ENCODE assay signal across 1 cellular context in the genomic region with DNA sequence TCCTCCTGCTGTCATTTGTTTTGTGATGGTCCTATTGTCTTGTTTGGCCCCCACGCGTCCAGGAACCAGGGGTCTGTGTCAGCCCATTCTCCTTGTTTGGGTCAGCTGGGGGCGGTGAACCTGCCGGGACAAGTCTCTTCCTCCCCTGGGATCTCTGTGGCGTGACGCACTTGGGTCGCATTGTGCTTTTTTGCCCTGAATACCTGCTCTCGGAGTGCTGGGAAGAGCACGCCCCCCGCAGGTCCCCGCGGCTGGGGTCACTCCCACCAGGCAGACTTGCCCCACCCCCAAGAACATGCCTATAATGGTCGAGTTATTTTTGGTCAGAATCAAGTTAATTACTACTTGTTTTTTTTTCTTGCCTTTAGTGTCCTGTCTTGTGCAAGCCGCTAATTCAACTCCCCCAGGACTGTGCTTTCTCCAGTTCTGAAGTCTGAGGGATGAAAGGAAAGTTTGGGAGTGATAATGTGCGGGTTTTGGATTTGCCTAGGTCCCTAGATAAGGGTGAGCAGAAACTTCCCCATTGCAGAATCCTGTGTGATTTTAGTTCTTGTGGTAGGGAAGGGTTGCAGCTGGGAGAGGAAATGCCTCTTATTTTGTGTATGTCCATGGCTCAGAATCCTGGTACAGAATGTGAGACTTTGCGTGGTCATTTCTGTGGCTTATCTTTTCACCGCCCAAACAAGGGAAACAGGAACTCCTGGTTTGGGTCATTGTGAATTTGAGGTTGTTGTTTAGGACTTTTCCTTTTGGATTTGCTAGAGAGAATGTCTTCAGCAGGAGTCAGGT.
TF ChIP-seq lines count a peak whose summit lies in the region.

No MANE protein-coding gene starts in this region.

TF ChIP-seq in WTC11, 78 proteins besides CTCF, POLR2A, EP300 and RAD21 (continued from another document):
- TF ChIP-seq, protein P1, sequence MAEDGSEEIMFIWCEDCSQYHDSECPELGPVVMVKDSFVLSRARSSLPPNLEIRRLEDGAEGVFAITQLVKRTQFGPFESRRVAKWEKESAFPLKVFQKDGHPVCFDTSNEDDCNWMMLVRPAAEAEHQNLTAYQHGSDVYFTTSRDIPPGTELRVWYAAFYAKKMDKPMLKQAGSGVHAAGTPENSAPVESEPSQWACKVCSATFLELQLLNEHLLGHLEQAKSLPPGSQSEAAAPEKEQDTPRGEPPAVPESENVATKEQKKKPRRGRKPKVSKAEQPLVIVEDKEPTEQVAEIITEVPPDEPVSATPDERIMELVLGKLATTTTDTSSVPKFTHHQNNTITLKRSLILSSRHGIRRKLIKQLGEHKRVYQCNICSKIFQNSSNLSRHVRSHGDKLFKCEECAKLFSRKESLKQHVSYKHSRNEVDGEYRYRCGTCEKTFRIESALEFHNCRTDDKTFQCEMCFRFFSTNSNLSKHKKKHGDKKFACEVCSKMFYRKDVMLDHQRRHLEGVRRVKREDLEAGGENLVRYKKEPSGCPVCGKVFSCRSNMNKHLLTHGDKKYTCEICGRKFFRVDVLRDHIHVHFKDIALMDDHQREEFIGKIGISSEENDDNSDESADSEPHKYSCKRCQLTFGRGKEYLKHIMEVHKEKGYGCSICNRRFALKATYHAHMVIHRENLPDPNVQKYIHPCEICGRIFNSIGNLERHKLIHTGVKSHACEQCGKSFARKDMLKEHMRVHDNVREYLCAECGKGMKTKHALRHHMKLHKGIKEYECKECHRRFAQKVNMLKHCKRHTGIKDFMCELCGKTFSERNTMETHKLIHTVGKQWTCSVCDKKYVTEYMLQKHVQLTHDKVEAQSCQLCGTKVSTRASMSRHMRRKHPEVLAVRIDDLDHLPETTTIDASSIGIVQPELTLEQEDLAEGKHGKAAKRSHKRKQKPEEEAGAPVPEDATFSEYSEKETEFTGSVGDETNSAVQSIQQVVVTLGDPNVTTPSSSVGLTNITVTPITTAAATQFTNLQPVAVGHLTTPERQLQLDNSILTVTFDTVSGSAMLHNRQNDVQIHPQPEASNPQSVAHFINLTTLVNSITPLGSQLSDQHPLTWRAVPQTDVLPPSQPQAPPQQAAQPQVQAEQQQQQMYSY (CRISPR knock-in tag; IDR thresholded peaks at IDR 0.05), result peak; percentile 7; the same call in 1 of the 2 replicates
